In the genomic region with DNA sequence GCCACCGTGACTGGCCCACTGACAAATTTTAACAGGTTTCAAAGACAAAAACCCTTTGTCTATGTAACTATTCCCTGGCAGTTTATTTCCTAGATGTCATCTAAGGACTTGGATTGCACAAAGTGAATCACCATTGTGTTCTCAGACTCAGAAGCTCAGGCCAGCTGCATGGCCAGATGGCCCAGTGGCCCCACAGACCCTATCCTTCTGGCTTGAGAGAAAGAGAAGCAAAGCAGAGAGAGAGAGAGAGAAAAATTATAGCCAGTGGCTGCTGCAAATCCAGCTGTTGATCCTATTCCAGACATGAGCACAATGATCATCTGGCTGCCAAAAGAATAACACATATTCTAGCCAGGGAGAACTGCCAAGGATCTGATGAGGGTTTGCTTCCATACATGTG, we compare ENCODE assay signal across 16 cellular contexts. TPM values are rescaled to one million over a fixed set of nuclear protein-coding genes. Genes with fewer than 3 reads are reported as not detected.
DNase-seq lines count a peak whose midpoint lies in the region; ATAC-seq and TF ChIP-seq lines count a peak whose summit lies in the region.
"Had no signal": no experiment of that assay in that cellular context is flagged by ENCODE, and none has a peak within 500 bp of the region (broad histone marks: within the 10 kb centered on the region; RNA-seq: fewer than 3 reads in every experiment).

No MANE protein-coding gene starts in this region.

- CTCF ChIA-PET in A673 (lab: Charles Lee), result no interaction called here

- POLR2A ChIA-PET in A673 (lab: Charles Lee; ENCODE audit: low non-redundant PET), result no interaction called here

- no TSS peak for BruUV-seq in A673 (replicated peaks; lab: Mats Ljungman, UMichigan)

- no peak overlapping the region for H3K27ac ChIP-seq in right atrium auricular region
- H3K27ac ChIP-seq in left lung, result no peak overlapping the region
- no peak overlapping the region for H3K27ac ChIP-seq in aorta (ENCODE audit: low read depth in 1 of 2, low read length in 2 of 2)
- no peak overlapping the region for H3K27ac ChIP-seq in A673 (ENCODE audit: low read depth, low read length, poor library complexity, severe bottlenecking)

- no peaks in the 10 kb centered on the region for H3K4me1 Mint-ChIP-seq in progenitor cell of endocrine pancreas (ENCODE audit: low read depth)

- TF ChIP-seq CTCF in right atrium auricular region (IDR thresholded peaks at IDR 0.05) (no peak), left lung (IDR thresholded peaks at IDR 0.05) (no peak), progenitor cell of endocrine pancreas (IDR thresholded peaks at IDR 0.05; ENCODE audit: unreplicated experiment) (no peak), A673 (conservative IDR thresholded peaks at IDR 0.05; ENCODE audit: low read depth, low read length) (no peak)

- H3K36me3 ChIP-seq in right atrium auricular region (no peaks in the 10 kb centered on the region), left lung (no peaks in the 10 kb centered on the region), aorta (ENCODE audit: control insufficient read depth in 1 of 2, insufficient read depth in 2 of 2, low read length in 1 of 2) (no peaks in the 10 kb centered on the region), A673 (ENCODE audit: insufficient read depth, low read length, poor library complexity, severe bottlenecking) (no peaks in the 10 kb centered on the region)

- intact Hi-C loops in Right ventricle myocardium inferior (cut with DNase I), result no loop called here
- intact Hi-C loops in left lung (cut with DNase I), result no loop called here
- intact Hi-C loops in aorta (cut with DNase I), result no loop called here
- intact Hi-C loops in A673 (cut with micrococcal nuclease; ENCODE audit: unreplicated experiment), result no loop called here

- peaks cover 3% of the 10 kb centered on the region for H3K27me3 Mint-ChIP-seq in progenitor cell of endocrine pancreas
- H3K27me3 Mint-ChIP-seq: dendritic cell treated with granulocyte-macrophage colony-stimulating factor and Interleukin-4, amounts not matched to agents 40 ng/mL and 50 ng/mL, for 4 days had no signal

- H3K27ac Mint-ChIP-seq in progenitor cell of endocrine pancreas, result no peak overlapping the region
- H3K27ac Mint-ChIP-seq: dendritic cell treated with granulocyte-macrophage colony-stimulating factor and Interleukin-4, amounts not matched to agents 40 ng/mL and 50 ng/mL, for 4 days had no signal

- no peaks in the 10 kb centered on the region for H3K36me3 Mint-ChIP-seq in progenitor cell of endocrine pancreas (ENCODE audit: insufficient read depth)

- H3K4me1 ChIP-seq in right atrium auricular region (no peaks in the 10 kb centered on the region), left lung (peaks cover 0 to 27% of the 10 kb centered on the region in 2 donors), aorta (ENCODE audit: control insufficient read depth in 1 of 2, insufficient read depth in 2 of 2, low read length in 2 of 2) (no peaks in the 10 kb centered on the region), A673 (ENCODE audit: insufficient read depth, low read length, poor library complexity, severe bottlenecking) (no peaks in the 10 kb centered on the region)

- H3K4me3 Mint-ChIP-seq in progenitor cell of endocrine pancreas (ENCODE audit: low read depth), result no peak overlapping the region
- H3K4me3 Mint-ChIP-seq: dendritic cell treated with granulocyte-macrophage colony-stimulating factor and Interleukin-4, amounts not matched to agents 40 ng/mL and 50 ng/mL, for 4 days had no signal

- DNase-seq in Right ventricle myocardium inferior (ENCODE audit: missing footprints) (peak; percentile 80), right atrium auricular region (ENCODE audit: low spot score) (no peak), epidermal melanocyte (ENCODE audit: insufficient read length, low spot score) (peak; percentile 38), left lung (no peak), aorta (no peak), progenitor cell of endocrine pancreas (ENCODE audit: low spot score, unreplicated experiment) (no peak), A673 (ENCODE audit: low spot score) (no peak)
- DNase-seq: AML-193, glutamatergic neuron, H7, NCI-H2171, occipital lobe had no signal

- 33 to 45% methylated on average over 1 of the region's 1 CpG for WGBS in aorta, 2 donors

- H3K9me3 ChIP-seq in right atrium auricular region, result no peaks in the 10 kb centered on the region
- H3K9me3 ChIP-seq in left lung, result no peaks in the 10 kb centered on the region
- H3K9me3 ChIP-seq in aorta (ENCODE audit: control insufficient read depth, low read length), result no peaks in the 10 kb centered on the region
- H3K9me3 ChIP-seq in A673 (ENCODE audit: low read depth, low read length, poor library complexity, severe bottlenecking), result no peaks in the 10 kb centered on the region

- ATAC-seq in Right ventricle myocardium inferior (peak; percentile 94), left lung (peak; percentile 39), aorta (ENCODE audit: low FRiP score) (peak; percentile 54), HG03097 (IDR thresholded peaks at IDR 0.05; ENCODE audit: low FRiP score, unreplicated experiment) (no peak)
- ATAC-seq: Panc1 had no signal

- H3K27me3 ChIP-seq in right atrium auricular region, result no peaks in the 10 kb centered on the region
- H3K27me3 ChIP-seq in left lung, result no peaks in the 10 kb centered on the region
- H3K27me3 ChIP-seq in aorta (ENCODE audit: control insufficient read depth in 1 of 2, insufficient read depth in 2 of 2, low read length in 1 of 2), result no peaks in the 10 kb centered on the region
- no peaks in the 10 kb centered on the region for H3K27me3 ChIP-seq in A673 (replicated peaks; ENCODE audit: insufficient read depth, low read depth, low read length, poor library complexity)

- H3K9me3 Mint-ChIP-seq in progenitor cell of endocrine pancreas (ENCODE audit: low read depth), result peaks cover 4% of the 10 kb centered on the region
- H3K9me3 Mint-ChIP-seq: dendritic cell treated with granulocyte-macrophage colony-stimulating factor and Interleukin-4, amounts not matched to agents 40 ng/mL and 50 ng/mL, for 4 days had no signal

- no peak overlapping the region for H3K4me3 ChIP-seq in right atrium auricular region
- H3K4me3 ChIP-seq in left lung, result no peak overlapping the region
- no peak overlapping the region for H3K4me3 ChIP-seq in aorta (ENCODE audit: low read length in 2 of 2)
- H3K4me3 ChIP-seq in A673 (ENCODE audit: low read depth, low read length, poor library complexity, severe bottlenecking), result no peak overlapping the region

RNA-seq across cellular contexts. Expression of gene CTLA4, which starts 25.8 kb away (rescaled TPM):
- total RNA-seq in Right ventricle myocardium inferior (0.19 TPM), right atrium auricular region (under 1 TPM in 1 of 2 donors, not detected in 1; 0.35 TPM), left lung (1 to 10 TPM in 1 of 2 donors, under 1 TPM in 1; 0.70 to 1.4 TPM), aorta (1 to 10 TPM in 1 of 2 donors, under 1 TPM in 1; 0.30 to 1.8 TPM), progenitor cell of endocrine pancreas (not detected in 2 replicates), A673 (2021) (not detected in 2 replicates)
- polyA plus RNA-seq in aorta, result not detected
- total RNA-seq: Daoy, H7, occipital lobe had no signal

RNA-seq across cellular contexts. Expression of gene ICOS, which starts 43.2 kb away (rescaled TPM):
- total RNA-seq in Right ventricle myocardium inferior, result not detected
- total RNA-seq in right atrium auricular region, result not detected
- under 1 TPM; 0.32 to 0.71 TPM for total RNA-seq in left lung
- total RNA-seq in aorta, result under 1 TPM in 1 of 2 donors, not detected in 1; 0.49 TPM
- polyA plus RNA-seq in aorta, result under 1 TPM in 1 of 2 donors, not detected in 1; 0.10 TPM
- not detected in 2 replicates for total RNA-seq in progenitor cell of endocrine pancreas
- not detected in 2 replicates for total RNA-seq in A673 (2021)
- total RNA-seq: Daoy, H7, occipital lobe had no signal

Comparison
In these comparisons a context has a peak if more than half of its experiments do, and no peak if none do; other contexts are left out.
1. DNase-seq: peak in Right ventricle myocardium inferior (single experiment) and epidermal melanocyte (single experiment); none in right atrium auricular region (single experiment), left lung (0 of 2), aorta (0 of 2), progenitor cell of endocrine pancreas (single experiment) and A673 (single experiment).